In the genomic region with DNA sequence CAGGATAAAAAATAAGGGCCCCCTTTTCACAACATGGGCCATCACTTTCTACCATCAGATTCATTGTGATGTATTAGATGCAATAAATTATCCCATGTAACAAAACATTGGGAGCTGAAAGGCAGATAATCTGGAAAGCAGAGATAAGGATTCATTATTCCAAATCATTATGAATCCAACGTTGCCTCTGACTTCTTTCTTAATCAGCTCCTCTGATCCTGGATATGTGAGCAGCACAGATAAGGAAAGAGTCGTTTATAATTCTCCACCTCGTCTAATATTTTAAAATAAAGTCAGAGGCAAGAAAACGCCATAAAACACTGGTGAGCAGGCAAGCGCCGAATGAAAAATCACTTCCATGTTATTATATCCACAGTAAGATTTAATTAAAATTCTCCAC, we compare ENCODE assay signal across 31 cellular contexts.
"Had no signal": no experiment of that assay in that cellular context is flagged by ENCODE, and none has a peak within 500 bp of the region (broad histone marks: within the 10 kb centered on the region; RNA-seq: fewer than 3 reads in every experiment).

No MANE protein-coding gene starts in this region.

- DNase-seq: activated CD4-positive, alpha-beta T cell treated with anti-CD3 and anti-CD28 coated beads for 1 hour; activated CD4-positive, alpha-beta T cell treated with anti-CD3 and anti-CD28 coated beads for 48 hours; activated CD4-positive, CD25-positive, alpha-beta regulatory T cell; activated CD8-positive, alpha-beta T cell treated with anti-CD3 and anti-CD28 coated beads, Interleukin-2, amount 10 ng/mL, durations not matched to agents 7 days and 5 days; activated gamma-delta T cell; activated naive CD4-positive, alpha-beta T cell treated with Interleukin-2 at 50 U/mL for 16 hours; activated naive CD8-positive, alpha-beta T cell treated with anti-CD3 and anti-CD28 coated beads, Interleukin-2, amount 50 U/mL, for 24 hours; activated T-cell treated with anti-CD3 and anti-CD28 coated beads, Interleukin-2, amount 50 U/mL, for 24 hours; anterior cingulate cortex; brain microvascular endothelial cell; central memory CD4-positive, alpha-beta T cell; Karpas-422; KBM-7; NCI-H1105; NCI-H1417 treated with DMSO at 0.1 percent for 48 hours; NCI-H187 treated with DMSO at 0.1 percent for 48 hours; NCI-H2081; NCI-H2171 treated with DMSO at 0.1 percent for 48 hours; NCI-H226; NCI-H446 treated with DMSO at 0.1 percent for 48 hours; NCI-H524; NCI-H69; NCI-H82; PC-9; Right ventricle myocardium superior; T1000; WERI-Rb-1 had no signal

- H3K36me3 ChIP-seq: brain microvascular endothelial cell, WERI-Rb-1 had no signal

- H3K4me3 Mint-ChIP-seq: activated CD8-positive, alpha-beta T cell treated with anti-CD3 and anti-CD28 coated beads, Interleukin-2, amount 10 ng/mL, durations not matched to agents 7 days and 5 days; activated naive CD8-positive, alpha-beta T cell; activated naive CD8-positive, alpha-beta T cell treated with anti-CD3 and anti-CD28 coated beads, Interleukin-2, amount 50 U/mL, for 24 hours; activated T-cell treated with anti-CD3 and anti-CD28 coated beads, Interleukin-2, amount 50 U/mL, for 24 hours had no signal

- H3K9me3 Mint-ChIP-seq: activated T-cell treated with anti-CD3 and anti-CD28 coated beads, Interleukin-2, amount 50 U/mL, for 24 hours; activated T-helper 2 cell treated with anti-CD3 and anti-CD28 coated beads, Interferon-gamma antibody, Interleukin-2, Interleukin-4, amounts not matched to agents 10 μg/mL and 5 μg/mL and 100 μg/mL, durations not matched to agents 14 hours and 24 hours and 36 hours had no signal

- H2AFZ ChIP-seq: PC-9 had no signal

- ATAC-seq: activated CD8-positive, alpha-beta T cell treated with anti-CD3 and anti-CD28 coated beads, Interleukin-2, amount 10 ng/mL, durations not matched to agents 7 days and 5 days; activated naive CD8-positive, alpha-beta T cell treated with anti-CD3 and anti-CD28 coated beads, Interleukin-2, amount 50 U/mL, for 24 hours had no signal

- H3K4me3 ChIP-seq: PC-9 had no signal

- FAIRE-seq: RCC 7860 had no signal

- H3K4me2 ChIP-seq: PC-9 had no signal

- H3K27ac Mint-ChIP-seq: activated CD8-positive, alpha-beta T cell treated with anti-CD3 and anti-CD28 coated beads, Interleukin-2, amount 10 ng/mL, durations not matched to agents 7 days and 5 days; activated naive CD8-positive, alpha-beta T cell; activated naive CD8-positive, alpha-beta T cell treated with anti-CD3 and anti-CD28 coated beads, Interleukin-2, amount 50 U/mL, for 24 hours; activated T-cell treated with anti-CD3 and anti-CD28 coated beads, Interleukin-2, amount 50 U/mL, for 24 hours; activated T-helper 2 cell treated with anti-CD3 and anti-CD28 coated beads, Interferon-gamma antibody, Interleukin-2, Interleukin-4, amounts not matched to agents 10 μg/mL and 5 μg/mL and 100 μg/mL, durations not matched to agents 14 hours and 24 hours and 36 hours had no signal

- H3K27ac ChIP-seq: brain microvascular endothelial cell, PC-9, RWPE1, WERI-Rb-1 had no signal
